ENCODE assay signal across 8 cellular contexts in the genomic region with DNA sequence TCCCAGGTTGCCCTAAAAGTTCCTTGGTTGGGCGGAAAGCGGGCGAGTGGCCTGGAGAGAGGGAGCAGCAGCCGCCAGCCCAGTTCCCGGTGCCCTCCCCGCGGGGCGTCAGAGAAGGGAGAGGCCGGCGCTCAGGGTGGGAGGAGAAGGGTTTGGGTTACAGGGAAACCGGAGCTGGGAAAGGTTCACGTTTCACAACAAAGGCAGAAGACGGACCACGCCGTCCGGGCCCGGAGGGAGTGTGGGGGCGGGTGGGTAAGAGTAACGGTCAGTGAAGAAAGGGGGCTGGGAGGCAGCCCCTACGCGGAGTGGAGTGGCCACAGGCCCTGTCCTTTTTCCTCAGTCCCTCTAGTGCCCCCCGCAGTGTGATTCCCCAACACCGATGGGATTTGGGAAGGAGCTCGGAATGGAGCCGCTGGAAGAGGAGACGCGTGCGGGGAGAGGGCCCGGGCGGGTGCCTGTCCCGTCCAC. TPM values are rescaled to one million over a fixed set of nuclear protein-coding genes. Genes with fewer than 3 reads are reported as not detected.
A peak's percentile ranks its signal among the peaks of the same experiment; 100 is the strongest.
DNase-seq lines count a peak whose midpoint lies in the region; ATAC-seq and TF ChIP-seq lines count a peak whose summit lies in the region.

No MANE protein-coding gene starts in this region.

- H4K5ac ChIP-seq in H9 (ENCODE audit: insufficient read length, low read depth, low read length) = no peak overlapping the region

- H3K14ac ChIP-seq in H9 (ENCODE audit: insufficient read depth, low read length) = peak overlapping the region; percentile 91

- H2BK12ac ChIP-seq in H9 (ENCODE audit: insufficient read length, low read depth, low read length) = no peak overlapping the region

- no peak overlapping the region for H2BK20ac ChIP-seq in H9 (ENCODE audit: low read depth, low read length, poor library complexity, severe bottlenecking)

- H3K4me3 Mint-ChIP-seq in H9 (peak overlapping the region; percentile 91 to 94), neural crest cell (peak overlapping the region; percentile 94)

- H3K79me1 ChIP-seq in H9 (ENCODE audit: insufficient read depth, low read depth, low read length, poor library complexity, severe bottlenecking) = no peaks in the 10 kb centered on the region

- H3K79me2 ChIP-seq in H9 (ENCODE audit: insufficient read depth, low read length) = no peaks in the 10 kb centered on the region

- no peak overlapping the region for H4K8ac ChIP-seq in H9 (replicated peaks; ENCODE audit: insufficient read length, low read depth, low read length)

- no peak for ATAC-seq in HG03354 (IDR thresholded peaks at IDR 0.05; ENCODE audit: poor library complexity, severe bottlenecking, unreplicated experiment)
- ATAC-seq in GM21723 (IDR thresholded peaks at IDR 0.05; ENCODE audit: unreplicated experiment) = no peak

- H3K27me3 Mint-ChIP-seq in H9 (ENCODE audit: low read depth) (peaks cover 4% of the 10 kb centered on the region), neural crest cell (ENCODE audit: low read depth) (peaks cover 30% of the 10 kb centered on the region)

- H3K23me2 ChIP-seq in H9 (ENCODE audit: insufficient read length, low read depth, low read length, poor library complexity, severe bottlenecking) = peaks cover 20% of the 10 kb centered on the region

- H3K4me1 Mint-ChIP-seq in H9 (peaks cover 13 to 39% of the 10 kb centered on the region in 2 experiments), neural crest cell (peaks cover 35% of the 10 kb centered on the region)

- H3K36me3 Mint-ChIP-seq in H9 (ENCODE audit: insufficient read depth in 1 of 3, low read depth in 3 of 3) (peaks cover 0 to 11% (median 3%) of the 10 kb centered on the region in 3 experiments; a peak in 4 of 7 replicates), neural crest cell (ENCODE audit: low read depth) (peaks cover 10% of the 10 kb centered on the region)

- H3K18ac ChIP-seq in H9 (ENCODE audit: insufficient read length, low read depth, low read length) = peak overlapping the region; percentile 77

- no peaks in the 10 kb centered on the region; a peak in 1 of 5 replicates for H3K9me3 Mint-ChIP-seq in H9
- H3K9me3 Mint-ChIP-seq in neural crest cell = no peaks in the 10 kb centered on the region

- H4K20me1 ChIP-seq in H9 (ENCODE audit: control insufficient read depth, insufficient read depth, insufficient read length) = no peaks in the 10 kb centered on the region

- CTCF ChIA-PET in AG04449 (lab: Yijun Ruan, JAX) = interaction anchor here (0.7 to 9.9 kb wide), 10 partner anchors 9 to 74 kb away, joined by 3 to 170 read pairs (median 4); partner anchors contain the start of genes DMPK and QPCTL

- no CpG with 5 or more reads among the region's 31 CpGs for WGBS in H9 (ENCODE audit: extremely low coverage, insufficient read length, low lambda C conversion rate)

- H4K91ac ChIP-seq in H9 (ENCODE audit: insufficient read length, low read depth, low read length) = no peak overlapping the region

- no peak overlapping the region for H2AK5ac ChIP-seq in H9 (ENCODE audit: insufficient read length, low read length)

- peak overlapping the region; percentile 77 for H3K4me3 ChIP-seq in AG04449 (ENCODE audit: low read depth, low read length)
- peak overlapping the region; percentile 82 for H3K4me3 ChIP-seq in fibroblast of the aortic adventitia (ENCODE audit: low read depth, low read length)

- no peaks in the 10 kb centered on the region for H3K27me3 ChIP-seq in H9 (ENCODE audit: insufficient read depth, low read length)

- H3T11ph ChIP-seq in H9 (ENCODE audit: low read length) = no peak overlapping the region

- H3K27ac ChIP-seq in H9 (ENCODE audit: insufficient read length, low read depth, low read length) = no peak overlapping the region

- H3K23ac ChIP-seq in H9 (ENCODE audit: insufficient read length, low read depth, low read length) = no peak overlapping the region

- no peak for TF ChIP-seq CTCF in AG04449 (IDR thresholded peaks at IDR 0.05; ENCODE audit: insufficient read depth, low read length, missing control alignments)
- no peak for TF ChIP-seq CTCF in H9 (conservative IDR thresholded peaks at IDR 0.05)
- TF ChIP-seq CTCF in fibroblast of the aortic adventitia (IDR thresholded peaks at IDR 0.05; ENCODE audit: insufficient read depth, low read length) = no peak
- TF ChIP-seq CTCF in neural crest cell (conservative IDR thresholded peaks at IDR 0.05) = no peak

- H3K56ac ChIP-seq in H9 (ENCODE audit: insufficient read length, low read depth, low read length) = no peak overlapping the region

- H3K9me3 ChIP-seq in H9 (ENCODE audit: control insufficient read depth, low read depth, low read length) = no peaks in the 10 kb centered on the region

- H2BK120ac ChIP-seq in H9 (ENCODE audit: low read depth, low read length, poor library complexity, severe bottlenecking) = no peak overlapping the region

- no peak overlapping the region for H2BK5ac ChIP-seq in H9 (ENCODE audit: insufficient read length, low read length)

- H3K4me2 ChIP-seq in H9 (ENCODE audit: insufficient read depth, insufficient read length, low read length) = peak overlapping the region; percentile 72

- H3K4me1 ChIP-seq in H9 (ENCODE audit: insufficient read depth, low read length) = peaks cover 3% of the 10 kb centered on the region; the same call in 1 of the 2 replicates

- H3K4ac ChIP-seq in H9 (ENCODE audit: low read depth, low read length) = no peak overlapping the region

- peak overlapping the region in 1 of 3 experiments; percentile 79; a peak in 2 of 7 replicates for H3K27ac Mint-ChIP-seq in H9
- peak overlapping the region; percentile 75 for H3K27ac Mint-ChIP-seq in neural crest cell (ENCODE audit: unreplicated experiment)

- H2AFZ ChIP-seq in H9 (ENCODE audit: low read length) = no peak overlapping the region

- H3K9ac ChIP-seq in H9 (ENCODE audit: extremely low read depth, insufficient read length, low read length) = peak overlapping the region; percentile 6

- DNase-seq in AG04449 (ENCODE audit: low read depth, low spot score) (peak; percentile 45), H9 (peak; percentile 77), T1000 (lab: John Stamatoyannopoulos, UW) (peak; percentile 23), fibroblast of the aortic adventitia (ENCODE audit: low read depth) (peak; percentile 85), neural crest cell (ENCODE audit: low read depth, low spot score) (peak; percentile 59), retina (no peak)

- POLR2A ChIA-PET in AG04449 (lab: Yijun Ruan, JAX) = interaction anchor here (0.8 to 6.2 kb wide), 5 partner anchors 10 to 75 kb away, joined by 3 to 65 read pairs (median 4); partner anchors contain the start of genes DMPK and QPCTL

- H2BK15ac ChIP-seq in H9 (ENCODE audit: low read depth, low read length) = no peak overlapping the region

RNA-seq across cellular contexts. Expression of gene SIX5, which starts 1.6 kb away (rescaled TPM):
- total RNA-seq in H9 (2021) (41.6 and 41.7 TPM in 2 replicates), fibroblast of the aortic adventitia (ENCODE audit: low replicate concordance) (9.5 and 16.4 TPM in 2 replicates), neural crest cell (36.8 and 38.6 TPM in 2 replicates)

RNA-seq across cellular contexts. Expression of gene DMPK, which starts 14.8 kb away (rescaled TPM):
- total RNA-seq in H9 (2021) = 63.9 and 67.4 TPM in 2 replicates
- 46.5 and 85.2 TPM in 2 replicates for total RNA-seq in fibroblast of the aortic adventitia (ENCODE audit: low replicate concordance)
- 114 and 118 TPM in 2 replicates for total RNA-seq in neural crest cell

RNA-seq across cellular contexts. Expression of gene DMWD, which starts 25.2 kb away (rescaled TPM):
- total RNA-seq in H9 (2021) (70.7 and 75.1 TPM in 2 replicates), fibroblast of the aortic adventitia (ENCODE audit: low replicate concordance) (28.6 and 41.4 TPM in 2 replicates), neural crest cell (107 and 110 TPM in 2 replicates)

RNA-seq across cellular contexts. Expression of gene MEIOSIN, which starts 34.2 kb away (rescaled TPM):
- total RNA-seq in H9 (2021) = 0.07 TPM in 1 of 2 replicates, not detected in the other
- not detected in 2 replicates for total RNA-seq in fibroblast of the aortic adventitia (ENCODE audit: low replicate concordance)
- total RNA-seq in neural crest cell = not detected in 2 replicates

RNA-seq across cellular contexts. Expression of gene FBXO46, which starts 36.7 kb away (rescaled TPM):
- 43.6 and 43.9 TPM in 2 replicates for total RNA-seq in H9 (2021)
- 6.6 and 6.8 TPM in 2 replicates for total RNA-seq in fibroblast of the aortic adventitia (ENCODE audit: low replicate concordance)
- total RNA-seq in neural crest cell = 27.2 and 30.3 TPM in 2 replicates
